In the genomic region with DNA sequence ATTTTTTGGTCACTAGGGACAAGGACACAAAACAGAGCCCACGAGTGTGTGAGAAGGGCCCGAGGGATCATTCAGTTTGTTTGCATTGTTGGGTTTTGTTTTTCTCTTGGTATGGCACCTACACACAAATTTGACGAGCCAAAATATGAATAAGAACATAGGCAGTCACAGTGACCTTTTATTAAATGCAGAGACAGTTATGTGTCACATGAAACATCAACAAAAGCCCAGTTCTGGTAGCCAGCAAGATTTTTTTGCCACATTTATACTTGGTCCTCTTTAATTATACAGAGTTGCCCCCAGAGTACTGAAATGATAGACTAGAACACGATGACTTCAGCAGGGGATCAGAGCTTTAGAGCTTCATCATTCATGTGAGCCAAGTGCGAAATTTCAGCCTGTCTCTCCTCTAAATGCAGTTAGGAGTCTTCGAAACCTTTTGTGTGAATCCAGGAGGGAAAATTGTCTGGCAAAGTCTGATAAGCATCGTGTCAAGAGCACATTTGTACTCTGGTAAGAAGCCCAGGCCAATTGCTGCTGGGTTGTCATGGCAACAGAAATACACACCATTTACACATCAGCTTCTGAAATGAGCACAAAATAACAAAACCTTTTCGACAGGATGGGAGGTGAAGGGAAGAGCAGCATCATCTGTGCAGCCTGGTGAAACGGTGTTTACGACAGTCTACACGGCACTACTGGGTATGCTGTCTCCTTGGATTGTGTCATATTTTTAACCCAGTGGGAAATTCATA, we compare ENCODE assay signal across 9 cellular contexts.
A peak's percentile ranks its signal among the peaks of the same experiment; 100 is the strongest.
DNase-seq lines count a peak whose midpoint lies in the region; ATAC-seq and TF ChIP-seq lines count a peak whose summit lies in the region.
"Had no signal": no experiment of that assay in that cellular context is flagged by ENCODE, and none has a peak within 500 bp of the region (broad histone marks: within the 10 kb centered on the region; RNA-seq: fewer than 3 reads in every experiment).

No MANE protein-coding gene starts in this region.

- H2AFZ ChIP-seq in fibroblast of lung (ENCODE audit: low read length): peak overlapping the region; percentile 34

- H3K4me2 ChIP-seq in fibroblast of lung (ENCODE audit: extremely low read depth, insufficient read depth, low read length): no peak overlapping the region
- H3K4me2 ChIP-seq: BLaER1 had no signal

- no peaks in the 10 kb centered on the region for H3K9me3 ChIP-seq in fibroblast of lung (ENCODE audit: control insufficient read depth, insufficient read depth, low read depth, low read length)
- H3K9me3 ChIP-seq: BLaER1 had no signal

- POLR2A ChIA-PET in T-cell (lab: Charles Lee): no interaction called here

- H3K27me3 ChIP-seq in fibroblast of lung (ENCODE audit: control insufficient read depth, insufficient read depth, low read length): no peaks in the 10 kb centered on the region
- H3K27me3 ChIP-seq: BLaER1 had no signal

- peak; percentile 33 for DNase-seq in NCI-H2029 (lab: John Stamatoyannopoulos, UW)
- no peak for DNase-seq in NCI-H2029 treated with DMSO at 0.1 percent for 48 hours (lab: John Stamatoyannopoulos, UW)
- DNase-seq in T-cell: peak in 30 of 34 experiments; percentile 33 to 74 (median 50)
- DNase-seq in fibroblast of lung (ENCODE audit: low read depth in 2 of 2): peak; percentile 80 to 82
- DNase-seq in skeletal muscle cell (ENCODE audit: low read depth): peak; percentile 53
- DNase-seq in NCI-H1048 (lab: John Stamatoyannopoulos, UW): no peak
- DNase-seq in NCI-H524 (lab: John Stamatoyannopoulos, UW): no peak
- DNase-seq in cerebellar cortex (ENCODE audit: low spot score): no peak

- no peaks in the 10 kb centered on the region for H3K36me3 Mint-ChIP-seq in T-cell

- H3K27ac ChIP-seq in fibroblast of lung (ENCODE audit: insufficient read depth, low read length): no peak overlapping the region
- H3K27ac ChIP-seq: BLaER1 had no signal

- H3K27ac Mint-ChIP-seq in T-cell: peak overlapping the region; percentile 90 to 93

- H3K9me3 Mint-ChIP-seq in T-cell: no peaks in the 10 kb centered on the region

- no peaks in the 10 kb centered on the region for H3K36me3 ChIP-seq in fibroblast of lung (ENCODE audit: control insufficient read depth, insufficient read depth, low read length)
- H3K36me3 ChIP-seq: BLaER1 had no signal

- no peaks in the 10 kb centered on the region for H3K27me3 Mint-ChIP-seq in T-cell

- H3K9ac ChIP-seq in fibroblast of lung (ENCODE audit: insufficient read depth, low read length): no peak overlapping the region
- H3K9ac ChIP-seq: BLaER1 had no signal

- no peaks in the 10 kb centered on the region for H3K79me2 ChIP-seq in fibroblast of lung (ENCODE audit: control insufficient read depth, insufficient read depth, low read length)

- peaks cover 65 to 68% (median 65%) of the 10 kb centered on the region in 3 donors for H3K4me1 Mint-ChIP-seq in T-cell

- ATAC-seq in T-cell (replicated peaks in 1 of 4): peak; percentile 71 to 89 (median 77)

- CTCF ChIA-PET in T-cell (lab: Charles Lee): interaction anchor here (0.6 to 4.3 kb wide), 9 partner anchors 11 to 160 kb away, joined by 3 to 29 read pairs (median 5); no protein-coding TSS in a partner anchor

- no peaks in the 10 kb centered on the region for H4K20me1 ChIP-seq in fibroblast of lung (ENCODE audit: control insufficient read depth, extremely low read depth, insufficient read depth, low read length)
- H4K20me1 ChIP-seq: BLaER1 had no signal

- peaks cover 23% of the 10 kb centered on the region for H3K4me1 ChIP-seq in fibroblast of lung (ENCODE audit: control insufficient read depth, extremely low read depth, insufficient read depth, low read length)

- H3K4me3 Mint-ChIP-seq in T-cell: peak overlapping the region; percentile 43 to 55 (median 50)

- no peak for TF ChIP-seq CTCF in fibroblast of lung (conservative IDR thresholded peaks at IDR 0.05 in 1 of 2, IDR thresholded peaks at IDR 0.05 in 1 of 2; ENCODE audit: low read depth in 1 of 2, low read length in 2 of 2)

- H3K4me3 ChIP-seq in fibroblast of lung (replicated peaks in 1 of 4; ENCODE audit: control extremely low read depth in 1 of 4, insufficient read depth in 1 of 4, low read depth in 3 of 4, low read length in 4 of 4): no peak overlapping the region
- H3K4me3 ChIP-seq in skeletal muscle cell (ENCODE audit: low read depth, low read length): no peak overlapping the region
- H3K4me3 ChIP-seq: BLaER1 had no signal

Comparison
In these comparisons a context has a peak if more than half of its experiments do, and no peak if none do; other contexts are left out.
1. DNase-seq: peak in NCI-H2029 (single experiment), T-cell (30 of 34), fibroblast of lung (2 of 2) and skeletal muscle cell (single experiment); none in NCI-H2029 treated with DMSO at 0.1 percent for 48 hours (single experiment), NCI-H1048 (single experiment), NCI-H524 (0 of 2) and cerebellar cortex (single experiment).